3 cellular contexts compared by ENCODE assay signal in the genomic region with DNA sequence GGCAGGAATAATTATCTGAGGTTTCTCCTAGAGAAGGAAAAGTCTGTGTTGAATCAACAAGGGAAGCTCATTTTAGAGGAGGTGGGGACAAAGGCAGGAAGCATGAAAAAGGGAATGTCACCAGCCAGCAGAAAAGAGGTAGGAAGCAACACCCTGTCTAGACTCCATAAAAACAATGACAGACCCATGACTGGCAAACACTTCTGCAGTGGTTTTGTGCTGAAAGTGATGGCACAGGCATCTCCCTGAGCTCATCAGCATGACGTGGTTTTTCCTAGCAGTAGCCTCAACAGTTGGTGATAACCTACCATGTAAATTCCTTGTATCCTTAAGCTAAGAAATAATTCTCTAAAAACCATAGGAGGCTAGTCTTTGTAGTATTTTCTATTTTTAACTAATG.
TF ChIP-seq lines count a peak whose summit lies in the region.

No MANE protein-coding gene starts in this region.

TF ChIP-seq in SK-N-SH, 30 proteins besides CTCF, POLR2A, EP300 and RAD21:
- no peak for TF ChIP-seq SIN3A (IDR thresholded peaks at IDR 0.05; ENCODE audit: borderline replicate concordance, low read depth, low read length)
- TF ChIP-seq FOXM1 (IDR thresholded peaks at IDR 0.05; ENCODE audit: low read depth): no peak
- TF ChIP-seq, protein P1, sequence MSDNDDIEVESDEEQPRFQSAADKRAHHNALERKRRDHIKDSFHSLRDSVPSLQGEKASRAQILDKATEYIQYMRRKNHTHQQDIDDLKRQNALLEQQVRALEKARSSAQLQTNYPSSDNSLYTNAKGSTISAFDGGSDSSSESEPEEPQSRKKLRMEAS (IDR thresholded peaks at IDR 0.05; ENCODE audit: low read depth): no peak
- TF ChIP-seq GATA2 (CRISPR knock-in tag; IDR thresholded peaks at IDR 0.05): no peak
- TF ChIP-seq, protein P2, sequence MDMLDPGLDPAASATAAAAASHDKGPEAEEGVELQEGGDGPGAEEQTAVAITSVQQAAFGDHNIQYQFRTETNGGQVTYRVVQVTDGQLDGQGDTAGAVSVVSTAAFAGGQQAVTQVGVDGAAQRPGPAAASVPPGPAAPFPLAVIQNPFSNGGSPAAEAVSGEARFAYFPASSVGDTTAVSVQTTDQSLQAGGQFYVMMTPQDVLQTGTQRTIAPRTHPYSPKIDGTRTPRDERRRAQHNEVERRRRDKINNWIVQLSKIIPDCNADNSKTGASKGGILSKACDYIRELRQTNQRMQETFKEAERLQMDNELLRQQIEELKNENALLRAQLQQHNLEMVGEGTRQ (IDR thresholded peaks at IDR 0.05; ENCODE audit: borderline replicate concordance, low read depth, low read length): no peak
- no peak for TF ChIP-seq EZH2phosphoT487 (IDR thresholded peaks at IDR 0.05; ENCODE audit: borderline replicate concordance, low read depth)
- no peak for TF ChIP-seq RFX5 (IDR thresholded peaks at IDR 0.05; ENCODE audit: low read length)
- TF ChIP-seq, protein P3, sequence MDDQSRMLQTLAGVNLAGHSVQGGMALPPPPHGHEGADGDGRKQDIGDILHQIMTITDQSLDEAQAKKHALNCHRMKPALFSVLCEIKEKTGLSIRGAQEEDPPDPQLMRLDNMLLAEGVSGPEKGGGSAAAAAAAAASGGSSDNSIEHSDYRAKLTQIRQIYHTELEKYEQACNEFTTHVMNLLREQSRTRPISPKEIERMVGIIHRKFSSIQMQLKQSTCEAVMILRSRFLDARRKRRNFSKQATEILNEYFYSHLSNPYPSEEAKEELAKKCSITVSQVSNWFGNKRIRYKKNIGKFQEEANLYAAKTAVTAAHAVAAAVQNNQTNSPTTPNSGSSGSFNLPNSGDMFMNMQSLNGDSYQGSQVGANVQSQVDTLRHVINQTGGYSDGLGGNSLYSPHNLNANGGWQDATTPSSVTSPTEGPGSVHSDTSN (IDR thresholded peaks at IDR 0.05): no peak
- no peak for TF ChIP-seq JUND (IDR thresholded peaks at IDR 0.05)
- TF ChIP-seq TAF1 (IDR thresholded peaks at IDR 0.05; ENCODE audit: borderline replicate concordance, low read depth, low read length): no peak
- TF ChIP-seq TCF12 (IDR thresholded peaks at IDR 0.05): no peak
- TF ChIP-seq FOXJ3 (CRISPR knock-in tag; IDR thresholded peaks at IDR 0.05): no peak
- no peak for TF ChIP-seq YY1 (IDR thresholded peaks at IDR 0.05; ENCODE audit: low read depth)

TF ChIP-seq in SK-N-SH treated with all-trans-retinoic acid at 6 μM for 48 hours, 23 proteins besides CTCF, POLR2A, EP300 and RAD21:
- TF ChIP-seq, protein P4, sequence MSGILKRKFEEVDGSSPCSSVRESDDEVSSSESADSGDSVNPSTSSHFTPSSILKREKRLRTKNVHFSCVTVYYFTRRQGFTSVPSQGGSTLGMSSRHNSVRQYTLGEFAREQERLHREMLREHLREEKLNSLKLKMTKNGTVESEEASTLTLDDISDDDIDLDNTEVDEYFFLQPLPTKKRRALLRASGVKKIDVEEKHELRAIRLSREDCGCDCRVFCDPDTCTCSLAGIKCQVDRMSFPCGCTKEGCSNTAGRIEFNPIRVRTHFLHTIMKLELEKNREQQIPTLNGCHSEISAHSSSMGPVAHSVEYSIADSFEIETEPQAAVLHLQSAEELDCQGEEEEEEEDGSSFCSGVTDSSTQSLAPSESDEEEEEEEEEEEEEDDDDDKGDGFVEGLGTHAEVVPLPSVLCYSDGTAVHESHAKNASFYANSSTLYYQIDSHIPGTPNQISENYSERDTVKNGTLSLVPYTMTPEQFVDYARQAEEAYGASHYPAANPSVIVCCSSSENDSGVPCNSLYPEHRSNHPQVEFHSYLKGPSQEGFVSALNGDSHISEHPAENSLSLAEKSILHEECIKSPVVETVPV (CRISPR knock-in tag; IDR thresholded peaks at IDR 0.05): no peak
- TF ChIP-seq PPARA (CRISPR knock-in tag; IDR thresholded peaks at IDR 0.05; ENCODE audit: borderline replicate concordance) (no peak), TOX (CRISPR knock-in tag; IDR thresholded peaks at IDR 0.05; ENCODE audit: borderline replicate concordance) (no peak), OSR1 (CRISPR knock-in tag; IDR thresholded peaks at IDR 0.05) (no peak), ZNF8 (CRISPR knock-in tag; IDR thresholded peaks at IDR 0.05) (no peak), ZC3H10 (CRISPR knock-in tag; IDR thresholded peaks at IDR 0.05) (no peak)
- TF ChIP-seq, protein P5, sequence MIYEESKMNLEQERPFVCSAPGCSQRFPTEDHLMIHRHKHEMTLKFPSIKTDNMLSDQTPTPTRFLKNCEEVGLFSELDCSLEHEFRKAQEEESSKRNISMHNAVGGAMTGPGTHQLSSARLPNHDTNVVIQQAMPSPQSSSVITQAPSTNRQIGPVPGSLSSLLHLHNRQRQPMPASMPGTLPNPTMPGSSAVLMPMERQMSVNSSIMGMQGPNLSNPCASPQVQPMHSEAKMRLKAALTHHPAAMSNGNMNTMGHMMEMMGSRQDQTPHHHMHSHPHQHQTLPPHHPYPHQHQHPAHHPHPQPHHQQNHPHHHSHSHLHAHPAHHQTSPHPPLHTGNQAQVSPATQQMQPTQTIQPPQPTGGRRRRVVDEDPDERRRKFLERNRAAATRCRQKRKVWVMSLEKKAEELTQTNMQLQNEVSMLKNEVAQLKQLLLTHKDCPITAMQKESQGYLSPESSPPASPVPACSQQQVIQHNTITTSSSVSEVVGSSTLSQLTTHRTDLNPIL (CRISPR knock-in tag; IDR thresholded peaks at IDR 0.05; ENCODE audit: low read depth): no peak
- TF ChIP-seq, protein P6, sequence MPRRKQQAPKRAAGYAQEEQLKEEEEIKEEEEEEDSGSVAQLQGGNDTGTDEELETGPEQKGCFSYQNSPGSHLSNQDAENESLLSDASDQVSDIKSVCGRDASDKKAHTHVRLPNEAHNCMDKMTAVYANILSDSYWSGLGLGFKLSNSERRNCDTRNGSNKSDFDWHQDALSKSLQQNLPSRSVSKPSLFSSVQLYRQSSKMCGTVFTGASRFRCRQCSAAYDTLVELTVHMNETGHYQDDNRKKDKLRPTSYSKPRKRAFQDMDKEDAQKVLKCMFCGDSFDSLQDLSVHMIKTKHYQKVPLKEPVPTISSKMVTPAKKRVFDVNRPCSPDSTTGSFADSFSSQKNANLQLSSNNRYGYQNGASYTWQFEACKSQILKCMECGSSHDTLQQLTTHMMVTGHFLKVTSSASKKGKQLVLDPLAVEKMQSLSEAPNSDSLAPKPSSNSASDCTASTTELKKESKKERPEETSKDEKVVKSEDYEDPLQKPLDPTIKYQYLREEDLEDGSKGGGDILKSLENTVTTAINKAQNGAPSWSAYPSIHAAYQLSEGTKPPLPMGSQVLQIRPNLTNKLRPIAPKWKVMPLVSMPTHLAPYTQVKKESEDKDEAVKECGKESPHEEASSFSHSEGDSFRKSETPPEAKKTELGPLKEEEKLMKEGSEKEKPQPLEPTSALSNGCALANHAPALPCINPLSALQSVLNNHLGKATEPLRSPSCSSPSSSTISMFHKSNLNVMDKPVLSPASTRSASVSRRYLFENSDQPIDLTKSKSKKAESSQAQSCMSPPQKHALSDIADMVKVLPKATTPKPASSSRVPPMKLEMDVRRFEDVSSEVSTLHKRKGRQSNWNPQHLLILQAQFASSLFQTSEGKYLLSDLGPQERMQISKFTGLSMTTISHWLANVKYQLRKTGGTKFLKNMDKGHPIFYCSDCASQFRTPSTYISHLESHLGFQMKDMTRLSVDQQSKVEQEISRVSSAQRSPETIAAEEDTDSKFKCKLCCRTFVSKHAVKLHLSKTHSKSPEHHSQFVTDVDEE (CRISPR knock-in tag; IDR thresholded peaks at IDR 0.05): no peak

TF ChIP-seq in endothelial cell of umbilical vein, 7 proteins besides CTCF, POLR2A, EP300 and RAD21:
- peak; percentile 65 for TF ChIP-seq FOS (IDR thresholded peaks at IDR 0.05; ENCODE audit: borderline replicate concordance, insufficient read depth, low read length)
- TF ChIP-seq POLR2AphosphoS5 (IDR thresholded peaks at IDR 0.05; ENCODE audit: insufficient read depth, low read depth, low read length): peak; percentile 35
- TF ChIP-seq JUN (IDR thresholded peaks at IDR 0.05; ENCODE audit: borderline replicate concordance, insufficient read depth, insufficient read length, low read depth): peak; percentile 11
- TF ChIP-seq GATA2 (IDR thresholded peaks at IDR 0.05; ENCODE audit: insufficient read depth, insufficient read length, low read depth, low read length): no peak
